ENCODE assay signal across 1 cellular context in the genomic region with DNA sequence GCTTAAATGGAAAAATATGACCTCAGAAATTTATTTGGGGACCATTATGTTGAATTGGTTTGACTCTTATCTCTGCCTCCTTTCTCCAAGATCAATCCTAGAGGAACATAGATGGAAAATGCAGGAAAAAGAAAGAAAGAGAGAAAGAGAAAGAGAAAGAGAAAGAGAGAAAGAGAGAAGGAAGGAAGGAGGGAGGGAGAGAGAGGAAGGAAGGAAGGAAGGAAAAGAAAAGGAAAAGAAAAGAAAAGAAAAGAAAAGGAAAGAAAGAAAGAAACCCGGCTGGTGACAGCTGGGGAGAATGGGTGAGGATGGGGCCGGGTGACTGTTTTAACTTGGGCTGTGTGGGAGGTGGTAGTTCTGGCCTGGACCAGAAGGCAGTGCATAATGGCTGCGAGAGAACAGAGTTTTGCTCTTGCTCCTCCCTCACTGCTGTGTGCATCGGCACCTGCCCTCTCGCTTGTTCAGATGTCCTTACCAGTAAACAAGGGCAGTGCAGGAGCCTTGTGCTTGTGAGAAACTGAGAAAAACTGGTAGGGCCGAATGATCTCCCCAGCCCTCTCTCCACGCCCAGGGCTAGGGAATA.
TF ChIP-seq lines count a peak whose summit lies in the region.

No MANE protein-coding gene starts in this region.

TF ChIP-seq in K562, 482 proteins besides CTCF, POLR2A, EP300 and RAD21:
- TF ChIP-seq, protein P1, sequence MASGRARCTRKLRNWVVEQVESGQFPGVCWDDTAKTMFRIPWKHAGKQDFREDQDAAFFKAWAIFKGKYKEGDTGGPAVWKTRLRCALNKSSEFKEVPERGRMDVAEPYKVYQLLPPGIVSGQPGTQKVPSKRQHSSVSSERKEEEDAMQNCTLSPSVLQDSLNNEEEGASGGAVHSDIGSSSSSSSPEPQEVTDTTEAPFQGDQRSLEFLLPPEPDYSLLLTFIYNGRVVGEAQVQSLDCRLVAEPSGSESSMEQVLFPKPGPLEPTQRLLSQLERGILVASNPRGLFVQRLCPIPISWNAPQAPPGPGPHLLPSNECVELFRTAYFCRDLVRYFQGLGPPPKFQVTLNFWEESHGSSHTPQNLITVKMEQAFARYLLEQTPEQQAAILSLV (tag; IDR thresholded peaks at IDR 0.05) = no peak
- TF ChIP-seq MAFG (tag; conservative IDR thresholded peaks at IDR 0.05) (no peak), SETDB1 (IDR thresholded peaks at IDR 0.05; ENCODE audit: low read length) (no peak), YBX1 (IDR thresholded peaks at IDR 0.05) (no peak), NCOA1 (IDR thresholded peaks at IDR 0.05; ENCODE audit: low read depth) (no peak)
- TF ChIP-seq, protein P2, sequence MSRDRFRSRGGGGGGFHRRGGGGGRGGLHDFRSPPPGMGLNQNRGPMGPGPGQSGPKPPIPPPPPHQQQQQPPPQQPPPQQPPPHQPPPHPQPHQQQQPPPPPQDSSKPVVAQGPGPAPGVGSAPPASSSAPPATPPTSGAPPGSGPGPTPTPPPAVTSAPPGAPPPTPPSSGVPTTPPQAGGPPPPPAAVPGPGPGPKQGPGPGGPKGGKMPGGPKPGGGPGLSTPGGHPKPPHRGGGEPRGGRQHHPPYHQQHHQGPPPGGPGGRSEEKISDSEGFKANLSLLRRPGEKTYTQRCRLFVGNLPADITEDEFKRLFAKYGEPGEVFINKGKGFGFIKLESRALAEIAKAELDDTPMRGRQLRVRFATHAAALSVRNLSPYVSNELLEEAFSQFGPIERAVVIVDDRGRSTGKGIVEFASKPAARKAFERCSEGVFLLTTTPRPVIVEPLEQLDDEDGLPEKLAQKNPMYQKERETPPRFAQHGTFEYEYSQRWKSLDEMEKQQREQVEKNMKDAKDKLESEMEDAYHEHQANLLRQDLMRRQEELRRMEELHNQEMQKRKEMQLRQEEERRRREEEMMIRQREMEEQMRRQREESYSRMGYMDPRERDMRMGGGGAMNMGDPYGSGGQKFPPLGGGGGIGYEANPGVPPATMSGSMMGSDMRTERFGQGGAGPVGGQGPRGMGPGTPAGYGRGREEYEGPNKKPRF (IDR thresholded peaks at IDR 0.05; ENCODE audit: low read depth, low read length) = no peak
- TF ChIP-seq, protein P3, sequence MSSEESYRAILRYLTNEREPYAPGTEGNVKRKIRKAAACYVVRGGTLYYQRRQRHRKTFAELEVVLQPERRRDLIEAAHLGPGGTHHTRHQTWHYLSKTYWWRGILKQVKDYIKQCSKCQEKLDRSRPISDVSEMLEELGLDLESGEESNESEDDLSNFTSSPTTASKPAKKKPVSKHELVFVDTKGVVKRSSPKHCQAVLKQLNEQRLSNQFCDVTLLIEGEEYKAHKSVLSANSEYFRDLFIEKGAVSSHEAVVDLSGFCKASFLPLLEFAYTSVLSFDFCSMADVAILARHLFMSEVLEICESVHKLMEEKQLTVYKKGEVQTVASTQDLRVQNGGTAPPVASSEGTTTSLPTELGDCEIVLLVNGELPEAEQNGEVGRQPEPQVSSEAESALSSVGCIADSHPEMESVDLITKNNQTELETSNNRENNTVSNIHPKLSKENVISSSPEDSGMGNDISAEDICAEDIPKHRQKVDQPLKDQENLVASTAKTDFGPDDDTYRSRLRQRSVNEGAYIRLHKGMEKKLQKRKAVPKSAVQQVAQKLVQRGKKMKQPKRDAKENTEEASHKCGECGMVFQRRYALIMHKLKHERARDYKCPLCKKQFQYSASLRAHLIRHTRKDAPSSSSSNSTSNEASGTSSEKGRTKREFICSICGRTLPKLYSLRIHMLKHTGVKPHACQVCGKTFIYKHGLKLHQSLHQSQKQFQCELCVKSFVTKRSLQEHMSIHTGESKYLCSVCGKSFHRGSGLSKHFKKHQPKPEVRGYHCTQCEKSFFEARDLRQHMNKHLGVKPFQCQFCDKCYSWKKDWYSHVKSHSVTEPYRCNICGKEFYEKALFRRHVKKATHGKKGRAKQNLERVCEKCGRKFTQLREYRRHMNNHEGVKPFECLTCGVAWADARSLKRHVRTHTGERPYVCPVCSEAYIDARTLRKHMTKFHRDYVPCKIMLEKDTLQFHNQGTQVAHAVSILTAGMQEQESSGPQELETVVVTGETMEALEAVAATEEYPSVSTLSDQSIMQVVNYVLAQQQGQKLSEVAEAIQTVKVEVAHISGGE (CRISPR knock-in tag; IDR thresholded peaks at IDR 0.05) = no peak
- TF ChIP-seq, protein P4, sequence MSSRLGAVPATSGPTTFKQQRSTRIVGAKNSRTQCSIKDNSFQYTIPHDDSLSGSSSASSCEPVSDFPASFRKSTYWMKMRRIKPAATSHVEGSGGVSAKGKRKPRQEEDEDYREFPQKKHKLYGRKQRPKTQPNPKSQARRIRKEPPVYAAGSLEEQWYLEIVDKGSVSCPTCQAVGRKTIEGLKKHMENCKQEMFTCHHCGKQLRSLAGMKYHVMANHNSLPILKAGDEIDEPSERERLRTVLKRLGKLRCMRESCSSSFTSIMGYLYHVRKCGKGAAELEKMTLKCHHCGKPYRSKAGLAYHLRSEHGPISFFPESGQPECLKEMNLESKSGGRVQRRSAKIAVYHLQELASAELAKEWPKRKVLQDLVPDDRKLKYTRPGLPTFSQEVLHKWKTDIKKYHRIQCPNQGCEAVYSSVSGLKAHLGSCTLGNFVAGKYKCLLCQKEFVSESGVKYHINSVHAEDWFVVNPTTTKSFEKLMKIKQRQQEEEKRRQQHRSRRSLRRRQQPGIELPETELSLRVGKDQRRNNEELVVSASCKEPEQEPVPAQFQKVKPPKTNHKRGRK (tag; IDR thresholded peaks at IDR 0.05) = peak; percentile 77
- TF ChIP-seq, protein P5, sequence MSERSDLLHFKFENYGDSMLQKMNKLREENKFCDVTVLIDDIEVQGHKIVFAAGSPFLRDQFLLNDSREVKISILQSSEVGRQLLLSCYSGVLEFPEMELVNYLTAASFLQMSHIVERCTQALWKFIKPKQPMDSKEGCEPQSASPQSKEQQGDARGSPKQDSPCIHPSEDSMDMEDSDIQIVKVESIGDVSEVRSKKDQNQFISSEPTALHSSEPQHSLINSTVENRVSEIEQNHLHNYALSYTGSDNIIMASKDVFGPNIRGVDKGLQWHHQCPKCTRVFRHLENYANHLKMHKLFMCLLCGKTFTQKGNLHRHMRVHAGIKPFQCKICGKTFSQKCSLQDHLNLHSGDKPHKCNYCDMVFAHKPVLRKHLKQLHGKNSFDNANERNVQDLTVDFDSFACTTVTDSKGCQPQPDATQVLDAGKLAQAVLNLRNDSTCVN (CRISPR knock-in tag; IDR thresholded peaks at IDR 0.05) = 0 out of 2 replicates have a peak, but pooled peaks have one; percentile 10
TF ChIP-seq in K562: peak in this region for 2.
